In the genomic region with DNA sequence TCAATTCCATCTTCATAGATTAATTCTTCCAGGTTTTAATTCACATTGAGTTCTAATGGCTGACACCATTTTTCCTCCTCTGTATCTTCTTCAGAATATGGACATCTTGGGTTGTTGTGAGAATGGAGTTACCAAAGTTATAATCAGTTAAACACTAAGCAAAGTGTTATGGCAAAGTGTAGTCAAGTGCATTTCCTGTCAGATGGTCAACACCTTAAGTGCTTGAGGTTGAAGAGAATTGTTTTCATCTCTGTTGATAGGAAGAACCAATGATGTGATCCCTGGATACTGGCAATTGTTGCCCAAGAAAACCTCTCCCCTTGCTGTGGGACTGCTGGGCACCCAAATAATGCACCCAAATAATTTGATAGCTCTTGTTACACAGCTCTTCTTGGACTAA, we compare ENCODE assay signal across 20 cellular contexts.
"Had no signal": no experiment of that assay in that cellular context is flagged by ENCODE, and none has a peak within 500 bp of the region (broad histone marks: within the 10 kb centered on the region; RNA-seq: fewer than 3 reads in every experiment).

No MANE protein-coding gene starts in this region.

- H3K27me3 ChIP-seq: body of pancreas, cardiac muscle cell, tibial artery had no signal

- H3K4me3 ChIP-seq: body of pancreas, cardiac muscle cell, tibial artery had no signal

- H3K27me3 Mint-ChIP-seq: activated naive CD4-positive, alpha-beta T cell treated with anti-CD3 and anti-CD28 coated beads, Interleukin-2, amount 50 U/mL, for 24 hours; stimulated activated naive CD8-positive, alpha-beta T cell treated with anti-CD3 and anti-CD28 coated beads, Interleukin-15, amount 100 ng/mL, for 72 hours; T-helper 17 cell had no signal

- H3K9me3 ChIP-seq: body of pancreas had no signal

- H3K27ac Mint-ChIP-seq: activated naive CD4-positive, alpha-beta T cell treated with anti-CD3 and anti-CD28 coated beads, Interleukin-2, amount 50 U/mL, for 24 hours; stimulated activated naive CD8-positive, alpha-beta T cell treated with anti-CD3 and anti-CD28 coated beads, Interleukin-15, amount 100 ng/mL, for 72 hours; T-helper 17 cell had no signal

- ATAC-seq: body of pancreas; left ventricle myocardium superior; right cardiac atrium; stimulated activated naive CD8-positive, alpha-beta T cell treated with anti-CD3 and anti-CD28 coated beads, Interleukin-15, amount 100 ng/mL, for 72 hours; T-helper 17 cell had no signal

- H3K4me3 Mint-ChIP-seq: activated naive CD4-positive, alpha-beta T cell treated with anti-CD3 and anti-CD28 coated beads, Interleukin-2, amount 50 U/mL, for 24 hours; stimulated activated naive CD8-positive, alpha-beta T cell treated with anti-CD3 and anti-CD28 coated beads, Interleukin-15, amount 100 ng/mL, for 72 hours; T-helper 17 cell had no signal

- H3K9ac ChIP-seq: parathyroid adenoma had no signal

- DNase-seq: activated CD4-positive, alpha-beta T cell treated with anti-CD3 and anti-CD28 coated beads for 4 hours; activated CD4-positive, alpha-beta T cell treated with anti-CD3 and anti-CD28 coated beads, Interleukin-2, amount 50 U/mL, for 48 hours; activated CD4-positive, CD25-positive, alpha-beta regulatory T cell; activated effector memory CD4-positive, alpha-beta T cell treated with anti-CD3 and anti-CD28 coated beads, Interleukin-2, amount 50 U/mL, for 16 hours; anterior cingulate cortex; body of pancreas; foreskin fibroblast; hippocampal formation; left ventricle myocardium superior; mammary epithelial cell; midbrain; nucleus accumbens; right cardiac atrium; stimulated activated CD4-positive, alpha-beta T cell treated with anti-CD3 and anti-CD28 coated beads, Interleukin-4, amount 100 ng/mL, for 24 hours; stimulated activated naive CD8-positive, alpha-beta T cell treated with anti-CD3 and anti-CD28 coated beads, Interleukin-15, amount 100 ng/mL, for 72 hours; T-helper 17 cell; tibial artery had no signal

- H3K79me2 ChIP-seq: parathyroid adenoma had no signal

- H3K36me3 ChIP-seq: cardiac muscle cell, tibial artery had no signal

- H3K27ac ChIP-seq: body of pancreas, cardiac muscle cell, parathyroid adenoma, tibial artery had no signal

- H2AFZ ChIP-seq: parathyroid adenoma had no signal

- H3K4me1 ChIP-seq: body of pancreas, parathyroid adenoma, tibial artery had no signal
